Comparison of ENCODE assay signal across 26 cellular contexts in the genomic region with DNA sequence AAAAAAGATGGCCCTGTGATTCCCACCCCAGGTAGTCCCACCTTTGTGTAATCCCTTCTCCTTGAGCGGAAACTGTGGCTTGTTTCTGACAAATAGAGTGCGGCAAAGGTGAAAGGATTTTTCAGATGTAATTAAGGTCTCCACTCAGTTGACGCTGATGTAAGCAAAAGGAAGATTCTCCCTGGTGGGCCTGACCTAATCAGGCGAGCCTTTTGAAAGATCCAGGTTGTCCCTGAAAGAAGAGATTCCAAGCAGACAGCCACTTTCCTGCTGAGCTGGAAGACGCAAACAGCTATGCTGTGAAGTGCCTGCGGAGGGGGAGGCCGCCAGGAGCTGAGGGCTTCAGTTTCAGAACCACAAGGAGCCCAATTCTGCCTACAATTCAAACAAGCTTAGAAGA. TPM values are rescaled to one million over a fixed set of nuclear protein-coding genes. Genes with fewer than 3 reads are reported as not detected.
"Had no signal": no experiment of that assay in that cellular context is flagged by ENCODE, and none has a peak within 500 bp of the region (broad histone marks: within the 10 kb centered on the region; RNA-seq: fewer than 3 reads in every experiment).

No MANE protein-coding gene starts in this region.

- H3K4me3 ChIP-seq: colonic mucosa, esophagus squamous epithelium, gastrocnemius medialis, heart right ventricle, left lung, lower lobe of right lung had no signal

- H3K27ac ChIP-seq: colonic mucosa, epithelial cell of prostate, esophagus squamous epithelium, gastrocnemius medialis, heart right ventricle, left lung, lower lobe of right lung had no signal

- H3K36me3 ChIP-seq: colonic mucosa, esophagus squamous epithelium, gastrocnemius medialis, heart right ventricle, left lung, lower lobe of right lung had no signal

- FAIRE-seq: endometrium, islet of Langerhans, keratinocyte had no signal

- DNase-seq: colonic mucosa; cortex of kidney; effector CD8-positive, alpha-beta T cell; effector memory CD8-positive, alpha-beta T cell; endodermal cell; erythroblast; esophagus squamous epithelium; foreskin fibroblast; foreskin melanocyte; gastrocnemius medialis; glutamatergic neuron; head of caudate nucleus; heart right ventricle; hippocampal formation; left cardiac atrium; left lung; left ventricle myocardium superior; lower lobe of right lung; mesenchymal stem cell; midbrain; naive thymus-derived CD4-positive, alpha-beta T cell had no signal

- H3K9me3 ChIP-seq: colonic mucosa, esophagus squamous epithelium, gastrocnemius medialis, heart right ventricle, left lung, lower lobe of right lung had no signal

- H3K4me1 ChIP-seq: colonic mucosa had no signal

- ATAC-seq: effector memory CD8-positive, alpha-beta T cell; esophagus mucosa; gastrocnemius medialis; heart right ventricle; left cardiac atrium; left lung; left ventricle myocardium superior; lower lobe of right lung; naive thymus-derived CD4-positive, alpha-beta T cell had no signal

RNA-seq across cellular contexts. Expression of a gene that starts 24.1 kb away (rescaled TPM):
- polyA plus RNA-seq: naive thymus-derived CD4-positive, alpha-beta T cell had no signal
